10 cellular contexts compared by ENCODE assay signal in genomic region chr1:145983959-145984830, GRCh38. TPM values are rescaled to one million over a fixed set of nuclear protein-coding genes. Genes with fewer than 3 reads are reported as not detected.
A peak's percentile ranks its signal among the peaks of the same experiment; 100 is the strongest.
DNase-seq lines count a peak whose midpoint lies in the region; ATAC-seq and TF ChIP-seq lines count a peak whose summit lies in the region.
"Had no signal": no experiment of that assay in that cellular context is flagged by ENCODE, and none has a peak within 500 bp of the region (broad histone marks: within the 10 kb centered on the region; RNA-seq: fewer than 3 reads in every experiment).

No MANE protein-coding gene starts in this region.

- no peaks in the 10 kb centered on the region for H3K9me3 Mint-ChIP-seq in natural killer cell treated with Interleukin-12 subunit alpha and Interleukin-12 subunit beta and Interleukin-15 and Interleukin-18, amount 100 ng/mL, for 72 hours

- H3K79me2 ChIP-seq in mammary epithelial cell (ENCODE audit: insufficient read depth, low read length), result no peaks in the 10 kb centered on the region

- CTCF ChIA-PET in mammary epithelial cell (lab: Charles Lee; ENCODE audit: low non-redundant PET), result no interaction called here

- no peaks in the 10 kb centered on the region for H4K20me1 ChIP-seq in mammary epithelial cell (ENCODE audit: insufficient read depth, low read length)

- peaks cover 52 to 54% of the 10 kb centered on the region in 2 donors for H3K4me1 Mint-ChIP-seq in natural killer cell treated with Interleukin-12 subunit alpha and Interleukin-12 subunit beta and Interleukin-15 and Interleukin-18, amount 100 ng/mL, for 72 hours (ENCODE audit: low read depth in 2 of 2)

- peak overlapping the region; percentile 91 for H2AFZ ChIP-seq in mammary epithelial cell (ENCODE audit: low read depth, low read length)

- intact Hi-C loops in mammary epithelial cell (cut with micrococcal nuclease) (no loop called here), vagina (cut with DNase I) (no loop called here)

- H3K27ac ChIP-seq in mammary epithelial cell (ENCODE audit: insufficient read depth, low read depth, low read length) (no peak overlapping the region), vagina (peak overlapping the region; percentile 83)

- dilution Hi-C loops in mammary epithelial cell (cut with HindIII; ENCODE audit: low sequenced_read_pairs), result no loop called here

- no peaks in the 10 kb centered on the region for H3K27me3 Mint-ChIP-seq in natural killer cell treated with Interleukin-12 subunit alpha and Interleukin-12 subunit beta and Interleukin-15 and Interleukin-18, amount 100 ng/mL, for 72 hours

- DNase-seq in stimulated activated CD4-positive, alpha-beta T cell treated with anti-CD3 and anti-CD28 coated beads, Interleukin-15, amount 100 ng/mL, for 24 hours, result peak; percentile 40
- no peak for DNase-seq in stimulated activated CD4-positive, alpha-beta T cell treated with anti-CD3 and anti-CD28 coated beads, Interleukin-4, amount 100 ng/mL, for 4 hours
- DNase-seq in mammary epithelial cell (no peak), vagina (ENCODE audit: extremely low spot score in 2 of 2) (no peak), HCEC 1CT (no peak)
- no peak for DNase-seq in natural killer cell treated with Interleukin-12 subunit alpha and Interleukin-12 subunit beta and Interleukin-15 and Interleukin-18, amount 100 ng/mL, for 72 hours (ENCODE audit: low spot score)
- DNase-seq: dorsolateral prefrontal cortex, H7 had no signal

- H3K9me3 ChIP-seq in mammary epithelial cell (replicated peaks; ENCODE audit: insufficient read depth, low read length), result no peaks in the 10 kb centered on the region
- no peaks in the 10 kb centered on the region for H3K9me3 ChIP-seq in vagina

- in situ Hi-C loops in mammary epithelial cell (cut with MboI; ENCODE audit: low sequenced_read_pairs in 2 of 2), result no loop called here

- H3K36me3 ChIP-seq in mammary epithelial cell (ENCODE audit: insufficient read depth, low read length), result no peaks in the 10 kb centered on the region
- H3K36me3 ChIP-seq in vagina, result no peaks in the 10 kb centered on the region

- H3K4me1 ChIP-seq in mammary epithelial cell (ENCODE audit: insufficient read depth, low read length) (peaks cover 38% of the 10 kb centered on the region), vagina (peaks cover 54% of the 10 kb centered on the region)

- 97% methylated on average over 12 of the region's 12 CpGs for WGBS in mammary epithelial cell (ENCODE audit: low coverage, missing lambda C conversion rate)

- H3K36me3 Mint-ChIP-seq in natural killer cell treated with Interleukin-12 subunit alpha and Interleukin-12 subunit beta and Interleukin-15 and Interleukin-18, amount 100 ng/mL, for 72 hours, result no peaks in the 10 kb centered on the region

- H3K4me3 ChIP-seq in mammary epithelial cell (replicated peaks in 1 of 3; ENCODE audit: insufficient read depth in 1 of 3, low read depth in 2 of 3, low read length in 3 of 3) (no peak overlapping the region), vagina (no peak overlapping the region)

- ATAC-seq in natural killer cell treated with Interleukin-12 subunit alpha and Interleukin-12 subunit beta and Interleukin-15 and Interleukin-18, amount 100 ng/mL, for 72 hours, result no peak
- ATAC-seq in HG03097 (IDR thresholded peaks at IDR 0.05; ENCODE audit: low FRiP score, unreplicated experiment) (no peak), GM19023 (IDR thresholded peaks at IDR 0.05; ENCODE audit: unreplicated experiment) (no peak)

- peak overlapping the region; percentile 32 for H3K4me3 Mint-ChIP-seq in natural killer cell treated with Interleukin-12 subunit alpha and Interleukin-12 subunit beta and Interleukin-15 and Interleukin-18, amount 100 ng/mL, for 72 hours

- no peak for TF ChIP-seq POLR2A in vagina (IDR thresholded peaks at IDR 0.05)

- TF ChIP-seq CTCF in mammary epithelial cell (conservative IDR thresholded peaks at IDR 0.05 in 1 of 2, IDR thresholded peaks at IDR 0.05 in 1 of 2; ENCODE audit: extremely low read depth in 1 of 2, insufficient read depth in 1 of 2, low read depth in 1 of 2, low read length in 2 of 2) (no peak), vagina (IDR thresholded peaks at IDR 0.05) (no peak)

- no TSS peak for BruUV-seq in mammary epithelial cell (replicated peaks; lab: Mats Ljungman, UMichigan)

- H3K9ac ChIP-seq in mammary epithelial cell (ENCODE audit: insufficient read depth, low read length), result no peak overlapping the region

- H3K27me3 ChIP-seq in mammary epithelial cell (ENCODE audit: insufficient read depth, low read length) (no peaks in the 10 kb centered on the region), vagina (no peaks in the 10 kb centered on the region)
- H3K27me3 ChIP-seq: dorsolateral prefrontal cortex had no signal

- no peak overlapping the region for H3K4me2 ChIP-seq in mammary epithelial cell (ENCODE audit: insufficient read depth, low read depth, low read length)

- H3K27ac Mint-ChIP-seq in natural killer cell treated with Interleukin-12 subunit alpha and Interleukin-12 subunit beta and Interleukin-15 and Interleukin-18, amount 100 ng/mL, for 72 hours, result no peak overlapping the region

RNA-seq across cellular contexts. Expression of gene TXNIP, which starts 12.2 kb away (rescaled TPM):
- total RNA-seq in mammary epithelial cell, result 100 to 1,000 TPM in 1 of 2 donors, 10 to 100 TPM in 1; 92.8 to 355 TPM
- polyA plus RNA-seq in mammary epithelial cell, result 56.2 TPM
- 73.1 TPM for polyA minus RNA-seq in mammary epithelial cell
- total RNA-seq in natural killer cell treated with Interleukin-12 subunit alpha and Interleukin-12 subunit beta and Interleukin-15 and Interleukin-18, amount 100 ng/mL, for 72 hours, result 100 to 1,000 TPM in 1 of 2 donors, 10 to 100 TPM in 1; 87.8 to 347 TPM
- total RNA-seq in vagina, result 1,858 TPM

RNA-seq across cellular contexts. Expression of gene POLR3GL, which starts 19.7 kb away (rescaled TPM):
- total RNA-seq in mammary epithelial cell (10 to 100 TPM in 1 of 2 donors, 1 to 10 TPM in 1; 4.7 to 10.0 TPM), vagina (15.0 TPM)
- 7.3 TPM for polyA plus RNA-seq in mammary epithelial cell
- 10.9 TPM for polyA minus RNA-seq in mammary epithelial cell
- 10 to 100 TPM; 17.8 to 26.4 TPM for total RNA-seq in natural killer cell treated with Interleukin-12 subunit alpha and Interleukin-12 subunit beta and Interleukin-15 and Interleukin-18, amount 100 ng/mL, for 72 hours

RNA-seq across cellular contexts. Expression of gene ANKRD34A, which starts 19.8 kb away (rescaled TPM):
- total RNA-seq in mammary epithelial cell, result 1 to 10 TPM; 1.3 to 1.6 TPM
- polyA plus RNA-seq in mammary epithelial cell, result 1.1 TPM
- polyA minus RNA-seq in mammary epithelial cell, result 0.21 TPM
- 1 to 10 TPM; 1.6 to 9.1 TPM for total RNA-seq in natural killer cell treated with Interleukin-12 subunit alpha and Interleukin-12 subunit beta and Interleukin-15 and Interleukin-18, amount 100 ng/mL, for 72 hours
- 1.7 TPM for total RNA-seq in vagina

RNA-seq across cellular contexts. Expression of gene LIX1L, which starts 26.4 kb away (rescaled TPM):
- total RNA-seq in mammary epithelial cell, result 10 to 100 TPM; 16.0 TPM
- polyA plus RNA-seq in mammary epithelial cell, result 22.8 TPM
- polyA minus RNA-seq in mammary epithelial cell, result 27.2 TPM
- 10 to 100 TPM; 28.8 to 31.3 TPM for total RNA-seq in natural killer cell treated with Interleukin-12 subunit alpha and Interleukin-12 subunit beta and Interleukin-15 and Interleukin-18, amount 100 ng/mL, for 72 hours
- 25.0 TPM for total RNA-seq in vagina

RNA-seq across cellular contexts. Expression of gene HJV, which starts 37.3 kb away (rescaled TPM):
- total RNA-seq in mammary epithelial cell, result not detected
- not detected for polyA plus RNA-seq in mammary epithelial cell
- polyA minus RNA-seq in mammary epithelial cell, result not detected
- total RNA-seq in natural killer cell treated with Interleukin-12 subunit alpha and Interleukin-12 subunit beta and Interleukin-15 and Interleukin-18, amount 100 ng/mL, for 72 hours, result not detected
- not detected for total RNA-seq in vagina
